Comparison of ENCODE assay signal across 22 cellular contexts in genomic region chr3:182597621-182598041, GRCh38.
DNase-seq lines count a peak whose midpoint lies in the region; ATAC-seq, FAIRE-seq and TF ChIP-seq lines count a peak whose summit lies in the region.
"Had no signal": no experiment of that assay in that cellular context is flagged by ENCODE, and none has a peak within 500 bp of the region (broad histone marks: within the 10 kb centered on the region; RNA-seq: fewer than 3 reads in every experiment).

No MANE protein-coding gene starts in this region.

- CTCF ChIA-PET in HepG2 (lab: Yijun Ruan, JAX; ENCODE audit: low intra/inter-chr PET ratio, low total read pairs), result no interaction called here
- CTCF ChIA-PET in A673 (lab: Charles Lee), result no interaction called here

- H3K27ac Mint-ChIP-seq in CD14-positive monocyte, result no peak overlapping the region
- H3K27ac Mint-ChIP-seq: activated naive CD8-positive, alpha-beta T cell treated with anti-CD3 and anti-CD28 coated beads, Interleukin-2, amount 10 ng/mL, durations not matched to agents 7 days and 5 days; activated T-helper 17 cell treated with anti-CD3 and anti-CD28 coated beads, Interleukin-2, amount 50 U/mL, for 72 hours; CD4-positive, CD25-positive, alpha-beta regulatory T cell had no signal

- H3K4me3 ChIP-seq in liver (ENCODE audit: low read depth in 1 of 3, low read length in 3 of 3) (no peak overlapping the region), HepG2 (replicated peaks in 1 of 3; ENCODE audit: insufficient read depth in 1 of 3, low read depth in 2 of 3, low read length in 3 of 3) (no peak overlapping the region), A673 (ENCODE audit: low read depth, low read length, poor library complexity, severe bottlenecking) (no peak overlapping the region), psoas muscle (no peak overlapping the region)
- H3K4me3 ChIP-seq: thoracic aorta had no signal

- WGBS in liver, result 70% methylated on average over 3 of the region's 3 CpGs
- 30% methylated on average over 3 of the region's 3 CpGs for WGBS in HepG2 (ENCODE audit: low lambda C conversion rate)
- WGBS in psoas muscle, 3 donors, result 88 to 90% (median 89%) methylated on average over 3 of the region's 3 CpGs

- H4K20me1 ChIP-seq in HepG2 (ENCODE audit: insufficient read depth, low read length), result no peaks in the 10 kb centered on the region

- intact Hi-C loops in HepG2 (cut with micrococcal nuclease; ENCODE audit: unreplicated experiment), result no loop called here
- intact Hi-C loops in left colon (cut with DNase I, micrococcal nuclease), result no loop called here
- intact Hi-C loops in A673 (cut with micrococcal nuclease; ENCODE audit: unreplicated experiment), result no loop called here
- intact Hi-C loops in psoas muscle (cut with DNase I), result no loop called here
- intact Hi-C loops in CD14-positive monocyte (cut with micrococcal nuclease), result no loop called here

- TF ChIP-seq CTCF in liver (IDR thresholded peaks at IDR 0.05; ENCODE audit: low read depth, low read length, missing input control) (no peak), HepG2 (CRISPR knock-in tag; IDR thresholded peaks at IDR 0.05) (no peak), A673 (conservative IDR thresholded peaks at IDR 0.05; ENCODE audit: low read depth, low read length) (no peak), psoas muscle (IDR thresholded peaks at IDR 0.05) (no peak), CD14-positive monocyte (IDR thresholded peaks at IDR 0.05) (no peak)

- H3K27me3 Mint-ChIP-seq in CD14-positive monocyte (ENCODE audit: low read depth in 3 of 3), result peaks cover 0 to 6% (median under 1%) of the 10 kb centered on the region in 3 donors
- H3K27me3 Mint-ChIP-seq: activated naive CD8-positive, alpha-beta T cell treated with anti-CD3 and anti-CD28 coated beads, Interleukin-2, amount 10 ng/mL, durations not matched to agents 7 days and 5 days had no signal

- DNase-seq in HepG2 (ENCODE audit: low spot score), result no peak
- DNase-seq in T47D (ENCODE audit: low read depth in 1 of 2, low spot score in 1 of 2), result peak; percentile 46 to 98
- DNase-seq in left colon, result no peak
- no peak for DNase-seq in A673 (ENCODE audit: low spot score)
- no peak for DNase-seq in psoas muscle
- no peak for DNase-seq in CD14-positive monocyte (ENCODE audit: low spot score)
- DNase-seq: activated naive CD8-positive, alpha-beta T cell treated with anti-CD3 and anti-CD28 coated beads, Interleukin-2, amount 10 ng/mL, durations not matched to agents 7 days and 5 days; CD4-positive, CD25-positive, alpha-beta regulatory T cell; central memory CD4-positive, alpha-beta T cell; DND-41; GOT3; islet precursor cell; midbrain; MV-4-11; NCI-H524; T-helper 2 cell had no signal

- no peak for FAIRE-seq in HepG2 (lab: Jason Lieb, UNC)

- H3K4me2 ChIP-seq in HepG2 (ENCODE audit: low read depth, low read length), result no peak overlapping the region

- H3K36me3 ChIP-seq in liver (ENCODE audit: control insufficient read depth in 4 of 4, insufficient read depth in 3 of 4, low read depth in 1 of 4, low read length in 3 of 4) (no peaks in the 10 kb centered on the region), HepG2 (replicated peaks in 1 of 2; ENCODE audit: control insufficient read depth in 1 of 2, insufficient read depth in 2 of 2, low read length in 2 of 2) (no peaks in the 10 kb centered on the region), A673 (ENCODE audit: insufficient read depth, low read length, poor library complexity, severe bottlenecking) (no peaks in the 10 kb centered on the region), psoas muscle (ENCODE audit: insufficient read depth in 1 of 2, low read depth in 1 of 2) (no peaks in the 10 kb centered on the region)
- H3K36me3 ChIP-seq: thoracic aorta had no signal

- H3K9ac ChIP-seq in liver (ENCODE audit: low read depth in 1 of 2, low read length in 2 of 2) (no peak overlapping the region), HepG2 (ENCODE audit: insufficient read depth, low read depth, low read length) (no peak overlapping the region)

- in situ Hi-C loops in HepG2 (cut with HindIII; ENCODE audit: extremely low pct_ligation_motif_present, low pct_unique_long_range_greater_than_20kb), result no loop called here
- in situ Hi-C loops in T47D (cut with HindIII; ENCODE audit: low pct_unique_long_range_greater_than_20kb, low sequenced_read_pairs), result no loop called here

- H3K9me3 ChIP-seq in liver (ENCODE audit: control insufficient read depth in 4 of 4, low read length in 3 of 4) (no peaks in the 10 kb centered on the region), HepG2 (ENCODE audit: low read length) (no peaks in the 10 kb centered on the region), A673 (ENCODE audit: low read depth, low read length, poor library complexity, severe bottlenecking) (no peaks in the 10 kb centered on the region), psoas muscle (no peaks in the 10 kb centered on the region)
- H3K9me3 ChIP-seq: thoracic aorta had no signal

- H3K9me3 Mint-ChIP-seq in CD14-positive monocyte, result peaks cover 0 to 2% (median 1%) of the 10 kb centered on the region in 7 donors
- H3K9me3 Mint-ChIP-seq: activated naive CD8-positive, alpha-beta T cell treated with anti-CD3 and anti-CD28 coated beads, Interleukin-2, amount 10 ng/mL, durations not matched to agents 7 days and 5 days; activated T-helper 17 cell treated with anti-CD3 and anti-CD28 coated beads, Interleukin-2, amount 50 U/mL, for 72 hours; neural crest cell had no signal

- H3K4me1 Mint-ChIP-seq in CD14-positive monocyte, result no peaks in the 10 kb centered on the region
- H3K4me1 Mint-ChIP-seq: activated naive CD8-positive, alpha-beta T cell treated with anti-CD3 and anti-CD28 coated beads, Interleukin-2, amount 10 ng/mL, durations not matched to agents 7 days and 5 days; activated T-helper 17 cell treated with anti-CD3 and anti-CD28 coated beads, Interleukin-2, amount 50 U/mL, for 72 hours; CD4-positive, CD25-positive, alpha-beta regulatory T cell had no signal

- POLR2A ChIA-PET in HepG2 (lab: Yijun Ruan, JAX) (no interaction called here), A673 (lab: Charles Lee; ENCODE audit: low non-redundant PET) (no interaction called here)

- no peak for ATAC-seq in HepG2
- ATAC-seq in left colon, result peak; percentile 52
- ATAC-seq in psoas muscle, result no peak
- ATAC-seq in HG02852 (IDR thresholded peaks at IDR 0.05; ENCODE audit: unreplicated experiment), result no peak
- ATAC-seq: activated CD4-positive, CD25-positive, alpha-beta regulatory T cell treated with anti-CD3 and anti-CD28 coated beads, Interleukin-2, amount 50 U/mL, for 24 hours; activated T-helper 17 cell treated with anti-CD3 and anti-CD28 coated beads, Interleukin-2, amount 50 U/mL, for 72 hours had no signal

- TF ChIP-seq EP300 in HepG2 (IDR thresholded peaks at IDR 0.05; ENCODE audit: low read depth in 2 of 2, low read length in 2 of 2) (no peak), HepG2 (CRISPR knock-in tag; IDR thresholded peaks at IDR 0.05; ENCODE audit: borderline replicate concordance) (no peak)

- TF ChIP-seq RAD21 in liver (IDR thresholded peaks at IDR 0.05), result no peak
- no peak for TF ChIP-seq RAD21 in HepG2 (CRISPR knock-in tag; IDR thresholded peaks at IDR 0.05)

- H3K4me1 ChIP-seq in liver (ENCODE audit: control insufficient read depth in 4 of 4, insufficient read depth in 4 of 4, low read length in 3 of 4) (peaks cover 0 to 10% (median 1%) of the 10 kb centered on the region in 4 donors), HepG2 (ENCODE audit: insufficient read depth, low read length) (no peaks in the 10 kb centered on the region), A673 (ENCODE audit: insufficient read depth, low read length, poor library complexity, severe bottlenecking) (no peaks in the 10 kb centered on the region), psoas muscle (no peaks in the 10 kb centered on the region)

- no TSS peak for BruUV-seq in HepG2 (replicated peaks; lab: Mats Ljungman, UMichigan)
- no TSS peak for BruUV-seq in A673 (replicated peaks; lab: Mats Ljungman, UMichigan)

- no peak overlapping the region for H3K27ac ChIP-seq in liver (ENCODE audit: low read depth in 1 of 2, low read length in 2 of 2)
- no peak overlapping the region for H3K27ac ChIP-seq in HepG2 (ENCODE audit: extremely low read length, insufficient read depth, low read length)
- no peak overlapping the region for H3K27ac ChIP-seq in A673 (ENCODE audit: low read depth, low read length, poor library complexity, severe bottlenecking)
- H3K27ac ChIP-seq in psoas muscle, result no peak overlapping the region
- H3K27ac ChIP-seq: thoracic aorta had no signal

- no peaks in the 10 kb centered on the region for H3K79me2 ChIP-seq in HepG2 (ENCODE audit: insufficient read depth, low read length)

- H3K27me3 ChIP-seq in liver (ENCODE audit: control insufficient read depth in 4 of 4, insufficient read depth in 4 of 4, low read length in 3 of 4) (peaks cover 0 to 2% (median 0%) of the 10 kb centered on the region in 4 donors), HepG2 (ENCODE audit: control insufficient read depth in 1 of 2, insufficient read depth in 2 of 2, low read length in 2 of 2) (0 out of 5 replicates have a peak, but pooled peaks cover 0 to 5% of the 10 kb centered on the region in 2 experiments), A673 (replicated peaks; ENCODE audit: insufficient read depth, low read depth, low read length, poor library complexity) (no peaks in the 10 kb centered on the region), psoas muscle (ENCODE audit: insufficient read depth in 3 of 3, low read length in 2 of 3) (no peaks in the 10 kb centered on the region)

- TF ChIP-seq POLR2A in HepG2 (IDR thresholded peaks at IDR 0.05; ENCODE audit: insufficient read depth in 1 of 2, low read depth in 2 of 2, low read length in 2 of 2), result no peak

- H3K4me3 Mint-ChIP-seq in CD14-positive monocyte, result no peak overlapping the region
- H3K4me3 Mint-ChIP-seq: activated naive CD8-positive, alpha-beta T cell treated with anti-CD3 and anti-CD28 coated beads, Interleukin-2, amount 10 ng/mL, durations not matched to agents 7 days and 5 days; activated T-helper 17 cell treated with anti-CD3 and anti-CD28 coated beads, Interleukin-2, amount 50 U/mL, for 72 hours; CD4-positive, CD25-positive, alpha-beta regulatory T cell; neural crest cell had no signal

- H3K36me3 Mint-ChIP-seq in CD14-positive monocyte, result no peaks in the 10 kb centered on the region
- H3K36me3 Mint-ChIP-seq: activated naive CD8-positive, alpha-beta T cell treated with anti-CD3 and anti-CD28 coated beads, Interleukin-2, amount 10 ng/mL, durations not matched to agents 7 days and 5 days; CD4-positive, CD25-positive, alpha-beta regulatory T cell had no signal

- H2AFZ ChIP-seq in HepG2 (ENCODE audit: low read length), result no peak overlapping the region

TF ChIP-seq in liver, 16 proteins besides CTCF, POLR2A, EP300 and RAD21:
- TF ChIP-seq TAF1 (conservative IDR thresholded peaks at IDR 0.05) (no peak), YY1 (IDR thresholded peaks at IDR 0.05) (peak; percentile 24), HNF4A (conservative IDR thresholded peaks at IDR 0.05) (peak in 1 of 2 donors; percentile 31)

TF ChIP-seq in HepG2, 621 proteins besides CTCF, POLR2A, EP300 and RAD21 (continues in another document):
- no peak for TF ChIP-seq KLF9 (CRISPR knock-in tag; IDR thresholded peaks at IDR 0.05; ENCODE audit: low read depth)

Comparison
In these comparisons a context has a peak if more than half of its experiments do, and no peak if none do; other contexts are left out.
1. DNase-seq: peak in T47D (2 of 2); none in HepG2 (single experiment), left colon (0 of 2), A673 (single experiment), psoas muscle (0 of 2) and CD14-positive monocyte (single experiment).